Comparison of ENCODE assay signal across 1 cellular context in the genomic region with DNA sequence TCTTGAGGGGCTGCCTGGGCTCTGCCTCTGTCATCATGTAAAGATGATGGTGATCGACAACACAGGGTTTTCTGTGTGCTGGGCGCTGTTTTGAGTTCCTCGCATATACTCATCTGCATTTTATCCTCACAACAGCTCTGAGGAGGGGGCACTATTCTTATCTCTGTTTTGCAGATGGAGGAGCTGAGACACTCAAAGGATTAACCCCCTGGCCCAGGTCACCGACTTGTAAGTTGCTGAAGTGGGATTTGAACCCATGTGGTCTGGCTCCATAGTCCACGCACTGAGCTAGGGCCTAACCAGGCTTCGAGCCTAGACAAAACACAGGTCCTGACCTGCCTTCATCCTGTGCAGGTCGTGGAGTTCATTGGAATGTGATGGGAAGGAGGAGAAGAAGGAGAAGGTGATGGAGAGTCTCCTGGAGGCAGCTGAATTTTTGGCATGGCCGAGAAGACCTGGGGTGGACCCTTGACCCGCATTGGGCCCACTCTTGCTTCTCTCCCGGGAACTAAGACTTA.
TF ChIP-seq lines count a peak whose summit lies in the region.

No MANE protein-coding gene starts in this region.

TF ChIP-seq in K562, 482 proteins besides CTCF, POLR2A, EP300 and RAD21 (continued from another document and continues in another):
- TF ChIP-seq, protein P1, sequence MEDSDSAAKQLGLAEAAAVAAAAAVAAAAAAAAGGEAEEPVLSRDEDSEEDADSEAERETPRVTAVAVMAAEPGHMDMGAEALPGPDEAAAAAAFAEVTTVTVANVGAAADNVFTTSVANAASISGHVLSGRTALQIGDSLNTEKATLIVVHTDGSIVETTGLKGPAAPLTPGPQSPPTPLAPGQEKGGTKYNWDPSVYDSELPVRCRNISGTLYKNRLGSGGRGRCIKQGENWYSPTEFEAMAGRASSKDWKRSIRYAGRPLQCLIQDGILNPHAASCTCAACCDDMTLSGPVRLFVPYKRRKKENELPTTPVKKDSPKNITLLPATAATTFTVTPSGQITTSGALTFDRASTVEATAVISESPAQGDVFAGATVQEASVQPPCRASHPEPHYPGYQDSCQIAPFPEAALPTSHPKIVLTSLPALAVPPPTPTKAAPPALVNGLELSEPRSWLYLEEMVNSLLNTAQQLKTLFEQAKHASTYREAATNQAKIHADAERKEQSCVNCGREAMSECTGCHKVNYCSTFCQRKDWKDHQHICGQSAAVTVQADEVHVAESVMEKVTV (CRISPR knock-in tag; IDR thresholded peaks at IDR 0.05): no peak
- TF ChIP-seq ETS2 (tag; IDR thresholded peaks at IDR 0.05; ENCODE audit: borderline replicate concordance, poor library complexity, severe bottlenecking) (no peak), ZNF696 (CRISPR knock-in tag; conservative IDR thresholded peaks at IDR 0.05) (no peak), KAT7 (CRISPR knock-in tag; IDR thresholded peaks at IDR 0.05; ENCODE audit: borderline replicate concordance) (no peak), L3MBTL2 (IDR thresholded peaks at IDR 0.05) (peak; percentile 47; the same call in 1 of the 2 replicates), NFATC3 (IDR thresholded peaks at IDR 0.05) (no peak), ZNF197 (CRISPR knock-in tag; IDR thresholded peaks at IDR 0.05; ENCODE audit: low read depth) (no peak), ZNF561 (CRISPR knock-in tag; conservative IDR thresholded peaks at IDR 0.05) (no peak), KLF6 (CRISPR knock-in tag; IDR thresholded peaks at IDR 0.05; ENCODE audit: borderline replicate concordance) (no peak), ZFP36 (IDR thresholded peaks at IDR 0.05; ENCODE audit: low read depth, low read length, partially characterized antibody) (no peak), NRF1 (conservative IDR thresholded peaks at IDR 0.05 in 1 of 2, IDR thresholded peaks at IDR 0.05 in 1 of 2) (no peak), CBFA2T2 (conservative IDR thresholded peaks at IDR 0.05) (peak; percentile 76), LEF1 (IDR thresholded peaks at IDR 0.05) (no peak), ZNF239 (CRISPR knock-in tag; IDR thresholded peaks at IDR 0.05) (no peak), HDAC2 (IDR thresholded peaks at IDR 0.05) (no peak), RBM14 (IDR thresholded peaks at IDR 0.05; ENCODE audit: borderline replicate concordance, insufficient read depth, low read depth, low read length) (no peak), SREBF2 (CRISPR knock-in tag; IDR thresholded peaks at IDR 0.05) (no peak), ZNF232 (CRISPR knock-in tag; IDR thresholded peaks at IDR 0.05) (no peak), TBP (optimal IDR thresholded peaks at IDR 0.05; ENCODE audit: low read depth, low read length) (peak; percentile 41), TOE1 (IDR thresholded peaks at IDR 0.05; ENCODE audit: borderline replicate concordance) (no peak), TOE1 (CRISPR knock-in tag; IDR thresholded peaks at IDR 0.05; ENCODE audit: borderline replicate concordance, low read depth) (no peak)
- TF ChIP-seq, protein P2, sequence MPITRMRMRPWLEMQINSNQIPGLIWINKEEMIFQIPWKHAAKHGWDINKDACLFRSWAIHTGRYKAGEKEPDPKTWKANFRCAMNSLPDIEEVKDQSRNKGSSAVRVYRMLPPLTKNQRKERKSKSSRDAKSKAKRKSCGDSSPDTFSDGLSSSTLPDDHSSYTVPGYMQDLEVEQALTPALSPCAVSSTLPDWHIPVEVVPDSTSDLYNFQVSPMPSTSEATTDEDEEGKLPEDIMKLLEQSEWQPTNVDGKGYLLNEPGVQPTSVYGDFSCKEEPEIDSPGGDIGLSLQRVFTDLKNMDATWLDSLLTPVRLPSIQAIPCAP (CRISPR knock-in tag; IDR thresholded peaks at IDR 0.05; ENCODE audit: borderline replicate concordance): no peak
- TF ChIP-seq, protein P3, sequence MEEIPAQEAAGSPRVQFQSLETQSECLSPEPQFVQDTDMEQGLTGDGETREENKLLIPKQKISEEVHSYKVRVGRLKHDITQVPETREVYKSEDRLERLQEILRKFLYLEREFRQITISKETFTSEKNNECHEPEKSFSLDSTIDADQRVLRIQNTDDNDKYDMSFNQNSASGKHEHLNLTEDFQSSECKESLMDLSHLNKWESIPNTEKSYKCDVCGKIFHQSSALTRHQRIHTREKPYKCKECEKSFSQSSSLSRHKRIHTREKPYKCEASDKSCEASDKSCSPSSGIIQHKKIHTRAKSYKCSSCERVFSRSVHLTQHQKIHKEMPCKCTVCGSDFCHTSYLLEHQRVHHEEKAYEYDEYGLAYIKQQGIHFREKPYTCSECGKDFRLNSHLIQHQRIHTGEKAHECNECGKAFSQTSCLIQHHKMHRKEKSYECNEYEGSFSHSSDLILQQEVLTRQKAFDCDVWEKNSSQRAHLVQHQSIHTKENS (CRISPR knock-in tag; IDR thresholded peaks at IDR 0.05): no peak
- TF ChIP-seq, protein P4, sequence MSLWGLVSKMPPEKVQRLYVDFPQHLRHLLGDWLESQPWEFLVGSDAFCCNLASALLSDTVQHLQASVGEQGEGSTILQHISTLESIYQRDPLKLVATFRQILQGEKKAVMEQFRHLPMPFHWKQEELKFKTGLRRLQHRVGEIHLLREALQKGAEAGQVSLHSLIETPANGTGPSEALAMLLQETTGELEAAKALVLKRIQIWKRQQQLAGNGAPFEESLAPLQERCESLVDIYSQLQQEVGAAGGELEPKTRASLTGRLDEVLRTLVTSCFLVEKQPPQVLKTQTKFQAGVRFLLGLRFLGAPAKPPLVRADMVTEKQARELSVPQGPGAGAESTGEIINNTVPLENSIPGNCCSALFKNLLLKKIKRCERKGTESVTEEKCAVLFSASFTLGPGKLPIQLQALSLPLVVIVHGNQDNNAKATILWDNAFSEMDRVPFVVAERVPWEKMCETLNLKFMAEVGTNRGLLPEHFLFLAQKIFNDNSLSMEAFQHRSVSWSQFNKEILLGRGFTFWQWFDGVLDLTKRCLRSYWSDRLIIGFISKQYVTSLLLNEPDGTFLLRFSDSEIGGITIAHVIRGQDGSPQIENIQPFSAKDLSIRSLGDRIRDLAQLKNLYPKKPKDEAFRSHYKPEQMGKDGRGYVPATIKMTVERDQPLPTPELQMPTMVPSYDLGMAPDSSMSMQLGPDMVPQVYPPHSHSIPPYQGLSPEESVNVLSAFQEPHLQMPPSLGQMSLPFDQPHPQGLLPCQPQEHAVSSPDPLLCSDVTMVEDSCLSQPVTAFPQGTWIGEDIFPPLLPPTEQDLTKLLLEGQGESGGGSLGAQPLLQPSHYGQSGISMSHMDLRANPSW (CRISPR knock-in tag; IDR thresholded peaks at IDR 0.05): no peak
- TF ChIP-seq, protein P5, sequence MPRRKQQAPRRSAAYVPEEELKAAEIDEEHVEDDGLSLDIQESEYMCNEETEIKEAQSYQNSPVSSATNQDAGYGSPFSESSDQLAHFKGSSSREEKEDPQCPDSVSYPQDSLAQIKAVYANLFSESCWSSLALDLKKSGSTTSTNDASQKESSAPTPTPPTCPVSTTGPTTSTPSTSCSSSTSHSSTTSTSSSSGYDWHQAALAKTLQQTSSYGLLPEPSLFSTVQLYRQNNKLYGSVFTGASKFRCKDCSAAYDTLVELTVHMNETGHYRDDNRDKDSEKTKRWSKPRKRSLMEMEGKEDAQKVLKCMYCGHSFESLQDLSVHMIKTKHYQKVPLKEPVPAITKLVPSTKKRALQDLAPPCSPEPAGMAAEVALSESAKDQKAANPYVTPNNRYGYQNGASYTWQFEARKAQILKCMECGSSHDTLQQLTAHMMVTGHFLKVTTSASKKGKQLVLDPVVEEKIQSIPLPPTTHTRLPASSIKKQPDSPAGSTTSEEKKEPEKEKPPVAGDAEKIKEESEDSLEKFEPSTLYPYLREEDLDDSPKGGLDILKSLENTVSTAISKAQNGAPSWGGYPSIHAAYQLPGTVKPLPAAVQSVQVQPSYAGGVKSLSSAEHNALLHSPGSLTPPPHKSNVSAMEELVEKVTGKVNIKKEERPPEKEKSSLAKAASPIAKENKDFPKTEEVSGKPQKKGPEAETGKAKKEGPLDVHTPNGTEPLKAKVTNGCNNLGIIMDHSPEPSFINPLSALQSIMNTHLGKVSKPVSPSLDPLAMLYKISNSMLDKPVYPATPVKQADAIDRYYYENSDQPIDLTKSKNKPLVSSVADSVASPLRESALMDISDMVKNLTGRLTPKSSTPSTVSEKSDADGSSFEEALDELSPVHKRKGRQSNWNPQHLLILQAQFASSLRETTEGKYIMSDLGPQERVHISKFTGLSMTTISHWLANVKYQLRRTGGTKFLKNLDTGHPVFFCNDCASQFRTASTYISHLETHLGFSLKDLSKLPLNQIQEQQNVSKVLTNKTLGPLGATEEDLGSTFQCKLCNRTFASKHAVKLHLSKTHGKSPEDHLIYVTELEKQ (CRISPR knock-in tag; IDR thresholded peaks at IDR 0.05): no peak
- TF ChIP-seq, protein P6, sequence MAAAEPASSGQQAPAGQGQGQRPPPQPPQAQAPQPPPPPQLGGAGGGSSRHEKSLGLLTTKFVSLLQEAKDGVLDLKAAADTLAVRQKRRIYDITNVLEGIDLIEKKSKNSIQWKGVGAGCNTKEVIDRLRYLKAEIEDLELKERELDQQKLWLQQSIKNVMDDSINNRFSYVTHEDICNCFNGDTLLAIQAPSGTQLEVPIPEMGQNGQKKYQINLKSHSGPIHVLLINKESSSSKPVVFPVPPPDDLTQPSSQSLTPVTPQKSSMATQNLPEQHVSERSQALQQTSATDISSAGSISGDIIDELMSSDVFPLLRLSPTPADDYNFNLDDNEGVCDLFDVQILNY (CRISPR knock-in tag; IDR thresholded peaks at IDR 0.05): no peak
- TF ChIP-seq, protein P7, sequence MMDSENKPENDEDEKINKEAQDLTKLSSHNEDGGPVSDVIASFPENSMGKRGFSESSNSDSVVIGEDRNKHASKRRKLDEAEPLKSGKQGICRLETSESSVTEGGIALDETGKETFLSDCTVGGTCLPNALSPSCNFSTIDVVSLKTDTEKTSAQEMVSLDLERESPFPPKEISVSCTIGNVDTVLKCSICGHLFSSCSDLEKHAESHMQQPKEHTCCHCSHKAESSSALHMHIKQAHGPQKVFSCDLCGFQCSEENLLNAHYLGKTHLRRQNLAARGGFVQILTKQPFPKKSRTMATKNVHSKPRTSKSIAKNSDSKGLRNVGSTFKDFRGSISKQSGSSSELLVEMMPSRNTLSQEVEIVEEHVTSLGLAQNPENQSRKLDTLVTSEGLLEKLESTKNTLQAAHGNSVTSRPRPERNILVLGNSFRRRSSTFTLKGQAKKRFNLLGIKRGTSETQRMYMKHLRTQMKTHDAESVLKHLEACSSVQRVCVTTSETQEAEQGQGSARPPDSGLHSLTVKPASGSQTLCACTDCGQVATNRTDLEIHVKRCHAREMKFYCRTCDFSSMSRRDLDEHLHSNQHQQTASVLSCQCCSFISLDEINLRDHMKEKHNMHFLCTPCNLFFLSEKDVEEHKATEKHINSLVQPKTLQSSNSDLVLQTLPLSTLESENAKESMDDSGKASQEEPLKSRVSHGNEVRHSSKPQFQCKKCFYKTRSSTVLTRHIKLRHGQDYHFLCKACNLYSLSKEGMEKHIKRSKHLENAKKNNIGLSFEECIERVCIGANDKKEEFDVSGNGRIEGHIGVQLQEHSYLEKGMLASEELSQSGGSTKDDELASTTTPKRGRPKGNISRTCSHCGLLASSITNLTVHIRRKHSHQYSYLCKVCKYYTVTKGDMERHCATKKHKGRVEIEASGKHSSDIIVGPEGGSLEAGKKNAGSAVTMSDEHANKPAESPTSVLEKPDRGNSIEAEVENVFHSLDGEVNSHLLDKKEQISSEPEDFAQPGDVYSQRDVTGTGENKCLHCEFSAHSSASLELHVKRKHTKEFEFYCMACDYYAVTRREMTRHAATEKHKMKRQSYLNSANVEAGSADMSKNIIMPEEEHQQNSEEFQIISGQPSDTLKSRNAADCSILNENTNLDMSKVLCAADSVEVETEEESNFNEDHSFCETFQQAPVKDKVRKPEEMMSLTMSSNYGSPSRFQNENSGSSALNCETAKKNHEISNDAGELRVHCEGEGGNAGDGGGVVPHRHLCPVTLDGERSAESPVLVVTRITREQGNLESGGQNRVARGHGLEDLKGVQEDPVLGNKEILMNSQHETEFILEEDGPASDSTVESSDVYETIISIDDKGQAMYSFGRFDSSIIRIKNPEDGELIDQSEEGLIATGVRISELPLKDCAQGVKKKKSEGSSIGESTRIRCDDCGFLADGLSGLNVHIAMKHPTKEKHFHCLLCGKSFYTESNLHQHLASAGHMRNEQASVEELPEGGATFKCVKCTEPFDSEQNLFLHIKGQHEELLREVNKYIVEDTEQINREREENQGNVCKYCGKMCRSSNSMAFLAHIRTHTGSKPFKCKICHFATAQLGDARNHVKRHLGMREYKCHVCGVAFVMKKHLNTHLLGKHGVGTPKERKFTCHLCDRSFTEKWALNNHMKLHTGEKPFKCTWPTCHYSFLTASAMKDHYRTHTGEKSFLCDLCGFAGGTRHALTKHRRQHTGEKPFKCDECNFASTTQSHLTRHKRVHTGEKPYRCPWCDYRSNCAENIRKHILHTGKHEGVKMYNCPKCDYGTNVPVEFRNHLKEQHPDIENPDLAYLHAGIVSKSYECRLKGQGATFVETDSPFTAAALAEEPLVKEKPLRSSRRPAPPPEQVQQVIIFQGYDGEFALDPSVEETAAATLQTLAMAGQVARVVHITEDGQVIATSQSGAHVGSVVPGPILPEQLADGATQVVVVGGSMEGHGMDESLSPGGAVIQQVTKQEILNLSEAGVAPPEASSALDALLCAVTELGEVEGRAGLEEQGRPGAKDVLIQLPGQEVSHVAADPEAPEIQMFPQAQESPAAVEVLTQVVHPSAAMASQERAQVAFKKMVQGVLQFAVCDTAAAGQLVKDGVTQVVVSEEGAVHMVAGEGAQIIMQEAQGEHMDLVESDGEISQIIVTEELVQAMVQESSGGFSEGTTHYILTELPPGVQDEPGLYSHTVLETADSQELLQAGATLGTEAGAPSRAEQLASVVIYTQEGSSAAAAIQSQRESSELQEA (IDR thresholded peaks at IDR 0.05; ENCODE audit: low read depth): no peak
